Comparison of ENCODE assay signal across 21 cellular contexts in genomic region chrX:46994096-46994495, GRCh38.
DNase-seq lines count a peak whose midpoint lies in the region; ATAC-seq and TF ChIP-seq lines count a peak whose summit lies in the region.
"Had no signal": no experiment of that assay in that cellular context is flagged by ENCODE, and none has a peak within 500 bp of the region (broad histone marks: within the 10 kb centered on the region; RNA-seq: fewer than 3 reads in every experiment).

No MANE protein-coding gene starts in this region.

- no peak overlapping the region for H3K27ac ChIP-seq in thyroid gland
- H3K27ac ChIP-seq in spleen, result no peak overlapping the region
- H3K27ac ChIP-seq: 22Rv1, adrenal gland, cardiac muscle cell, gastrocnemius medialis, KMS-11, prostate gland, skin epidermis had no signal

- H3K27me3 ChIP-seq in thyroid gland (no peaks in the 10 kb centered on the region), spleen (replicated peaks in 1 of 7) (peaks cover 0 to 5% (median 0%) of the 10 kb centered on the region in 7 donors)
- H3K27me3 ChIP-seq: cardiac muscle cell, gastrocnemius medialis had no signal

- H3K4me3 ChIP-seq in thyroid gland (replicated peaks in 1 of 3), result no peak overlapping the region
- no peak overlapping the region for H3K4me3 ChIP-seq in spleen
- H3K4me3 ChIP-seq: adrenal gland, cardiac muscle cell, gastrocnemius medialis, prostate gland, skin epidermis had no signal

- ATAC-seq in left colon, result no peak
- ATAC-seq: activated CD8-positive, alpha-beta T cell treated with anti-CD3 and anti-CD28 coated beads for 36 hours; gastrocnemius medialis; stimulated activated memory B cell treated with anti-CD40 and anti-IgM and Interleukin-4, amounts not matched to agents 10 μg/mL and 1 μg/mL and 100 μg/mL, for 72 hours had no signal

- no peaks in the 10 kb centered on the region for H3K4me1 ChIP-seq in thyroid gland
- H3K4me1 ChIP-seq in spleen, result no peaks in the 10 kb centered on the region
- H3K4me1 ChIP-seq: gastrocnemius medialis, prostate gland had no signal

- H3K36me3 ChIP-seq in thyroid gland (no peaks in the 10 kb centered on the region), spleen (peaks cover 0 to 19% (median 0%) of the 10 kb centered on the region in 6 donors)
- H3K36me3 ChIP-seq: adrenal gland, cardiac muscle cell, gastrocnemius medialis, prostate gland had no signal

- intact Hi-C loops in thyroid gland (cut with DNase I), result no loop called here
- intact Hi-C loops in left colon (cut with DNase I, micrococcal nuclease), result no loop called here
- intact Hi-C loops in spleen (cut with DNase I; ENCODE audit: low total_unique reads), result no loop called here

- peak; percentile 8 for DNase-seq in DMS 273 (lab: John Stamatoyannopoulos, UW; ENCODE audit: unreplicated experiment)
- no peak for DNase-seq in DMS 273 treated with DMSO at 0.1 percent for 48 hours (lab: John Stamatoyannopoulos, UW)
- DNase-seq in epidermal melanocyte (ENCODE audit: insufficient read length, low spot score), result peak; percentile 28
- DNase-seq in middle frontal gyrus (ENCODE audit: extremely low spot score, low spot score), result peak; percentile 12
- no peak for DNase-seq in glomerular visceral epithelial cell (ENCODE audit: extremely low spot score)
- DNase-seq in thyroid gland, result no peak
- no peak for DNase-seq in left colon
- DNase-seq in spleen, result no peak
- DNase-seq: activated CD4-positive, CD25-positive, alpha-beta regulatory T cell treated with anti-CD3 and anti-CD28 coated beads, Interleukin-2, amount 50 U/mL, for 72 hours; activated CD8-positive, alpha-beta T cell treated with anti-CD3 and anti-CD28 coated beads for 36 hours; adrenal gland; erythroblast; gastrocnemius medialis; HFFc6; NCI-H510A treated with DMSO at 0.1 percent for 48 hours had no signal

- TF ChIP-seq CTCF in thyroid gland (IDR thresholded peaks at IDR 0.05) (no peak), spleen (IDR thresholded peaks at IDR 0.05 in 8 of 11, conservative IDR thresholded peaks at IDR 0.05 in 3 of 11) (no peak)

- H3K9me3 ChIP-seq in thyroid gland (no peaks in the 10 kb centered on the region), spleen (peaks cover 0 to 18% (median 0%) of the 10 kb centered on the region in 8 donors)
- H3K9me3 ChIP-seq: adrenal gland, gastrocnemius medialis, prostate gland had no signal

- TF ChIP-seq POLR2A in thyroid gland (IDR thresholded peaks at IDR 0.05) (no peak), spleen (IDR thresholded peaks at IDR 0.05) (no peak)

Comparison
In these comparisons a context has a peak if more than half of its experiments do, and no peak if none do; other contexts are left out.
1. DNase-seq: peak in DMS 273 (single experiment), epidermal melanocyte (single experiment) and middle frontal gyrus (single experiment); none in DMS 273 treated with DMSO at 0.1 percent for 48 hours (single experiment), glomerular visceral epithelial cell (single experiment), thyroid gland (0 of 2), left colon (0 of 2) and spleen (single experiment).